In the genomic region with DNA sequence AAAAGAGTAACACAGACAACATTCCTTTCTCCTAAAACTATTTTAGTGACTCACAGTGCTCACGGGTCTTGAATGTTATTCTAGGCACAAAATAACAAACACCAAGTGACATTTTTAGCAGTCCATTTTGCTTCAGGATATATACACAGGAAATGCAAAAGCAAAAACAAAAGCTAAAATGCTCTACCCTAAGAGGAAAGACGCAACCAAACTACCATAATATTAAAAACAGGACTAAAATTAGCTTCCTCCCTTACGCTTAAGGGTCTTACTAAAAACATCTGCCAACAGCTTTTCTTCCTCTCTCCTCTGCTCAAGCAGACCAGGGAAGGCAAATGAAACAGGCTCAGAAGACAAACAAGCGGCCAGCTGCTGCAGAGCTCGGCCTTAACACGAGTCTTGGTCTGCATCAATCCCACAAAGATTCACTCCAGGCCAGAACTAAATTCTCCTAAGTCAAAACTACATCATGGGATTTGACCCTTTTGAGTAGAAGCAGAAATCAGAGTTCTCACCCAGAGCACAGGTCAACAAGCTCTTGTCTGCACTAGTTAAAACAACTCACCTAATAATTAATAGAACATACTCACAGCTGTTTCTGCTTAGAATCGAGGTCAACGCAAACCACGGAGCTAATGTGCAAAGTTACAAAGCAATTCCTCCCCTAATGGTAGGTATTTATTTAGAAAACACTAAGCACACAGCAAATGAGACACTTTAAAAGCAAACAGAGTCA, we compare ENCODE assay signal across 1 cellular context.
TF ChIP-seq lines count a peak whose summit lies in the region.

No MANE protein-coding gene starts in this region.

TF ChIP-seq in GM23338, 12 proteins besides CTCF, POLR2A, EP300 and RAD21 (continued from another document):
- TF ChIP-seq ZNF462 (CRISPR knock-in tag; IDR thresholded peaks at IDR 0.05) (no peak), JUNB (IDR thresholded peaks at IDR 0.05; ENCODE audit: unreplicated experiment) (no peak)
